ENCODE assay signal across 23 cellular contexts in the genomic region with DNA sequence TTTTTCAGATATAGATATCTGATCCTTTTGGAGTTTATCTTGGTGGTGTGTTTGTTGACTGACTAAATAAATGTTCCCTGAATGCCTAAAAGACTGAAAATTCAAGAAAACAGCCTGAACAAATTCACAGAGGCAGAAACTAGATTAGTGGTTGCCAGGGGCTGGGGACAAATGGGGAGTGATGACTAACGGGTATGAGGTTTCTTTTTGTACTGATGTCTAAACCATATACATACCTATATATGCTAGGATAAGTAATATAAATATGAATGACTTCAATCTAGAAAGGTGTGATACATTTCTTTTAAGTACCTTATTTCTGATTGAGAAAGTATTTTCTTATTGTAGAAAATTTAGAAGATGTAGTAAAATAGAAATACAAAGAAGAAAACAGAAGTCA.
A peak's percentile ranks its signal among the peaks of the same experiment; 100 is the strongest.
DNase-seq lines count a peak whose midpoint lies in the region; ATAC-seq and TF ChIP-seq lines count a peak whose summit lies in the region.
"Had no signal": no experiment of that assay in that cellular context is flagged by ENCODE, and none has a peak within 500 bp of the region (broad histone marks: within the 10 kb centered on the region; RNA-seq: fewer than 3 reads in every experiment).

No MANE protein-coding gene starts in this region.

- H3K9me3 Mint-ChIP-seq in activated CD4-positive, alpha-beta T cell treated with anti-CD3 and anti-CD28 coated beads, Interleukin-2, amount 10 ng/mL, durations not matched to agents 24 days and 14 days = no peaks in the 10 kb centered on the region
- H3K9me3 Mint-ChIP-seq in activated naive CD4-positive, alpha-beta T cell treated with anti-CD3 and anti-CD28 coated beads, Interleukin-2, amount 50 U/mL, for 72 hours = no peaks in the 10 kb centered on the region
- no peaks in the 10 kb centered on the region for H3K9me3 Mint-ChIP-seq in activated naive CD4-positive, alpha-beta T cell treated with anti-CD3 and anti-CD28 coated beads for 36 hours
- H3K9me3 Mint-ChIP-seq in CD4-positive, alpha-beta memory T cell = peaks cover 0 to 3% (median 0%) of the 10 kb centered on the region in 8 donors
- H3K9me3 Mint-ChIP-seq in stimulated activated effector memory CD8-positive, alpha-beta T cell treated with anti-CD3 and anti-CD28 coated beads, Interleukin-12 subunit alpha, Interleukin-12 subunit beta, amount 100 ng/mL, for 72 hours = no peaks in the 10 kb centered on the region

- H3K4me3 Mint-ChIP-seq in activated CD4-positive, alpha-beta T cell treated with anti-CD3 and anti-CD28 coated beads, Interleukin-2, amount 10 ng/mL, durations not matched to agents 24 days and 14 days = no peak overlapping the region
- H3K4me3 Mint-ChIP-seq in activated naive CD4-positive, alpha-beta T cell treated with anti-CD3 and anti-CD28 coated beads for 36 hours = no peak overlapping the region
- H3K4me3 Mint-ChIP-seq in CD4-positive, alpha-beta memory T cell = no peak overlapping the region
- no peak overlapping the region for H3K4me3 Mint-ChIP-seq in stimulated activated effector memory CD8-positive, alpha-beta T cell treated with anti-CD3 and anti-CD28 coated beads, Interleukin-12 subunit alpha, Interleukin-12 subunit beta, amount 100 ng/mL, for 72 hours

- peaks cover 9% of the 10 kb centered on the region for H3K4me1 Mint-ChIP-seq in activated CD4-positive, alpha-beta T cell treated with anti-CD3 and anti-CD28 coated beads, Interleukin-2, amount 10 ng/mL, durations not matched to agents 24 days and 14 days
- H3K4me1 Mint-ChIP-seq in activated naive CD4-positive, alpha-beta T cell treated with anti-CD3 and anti-CD28 coated beads for 36 hours (ENCODE audit: low read depth) = peaks cover 7% of the 10 kb centered on the region
- H3K4me1 Mint-ChIP-seq in CD4-positive, alpha-beta memory T cell = peaks cover 10 to 15% (median 12%) of the 10 kb centered on the region in 4 donors
- H3K4me1 Mint-ChIP-seq in stimulated activated effector memory CD8-positive, alpha-beta T cell treated with anti-CD3 and anti-CD28 coated beads, Interleukin-12 subunit alpha, Interleukin-12 subunit beta, amount 100 ng/mL, for 72 hours = peaks cover 8% of the 10 kb centered on the region

- CTCF ChIA-PET in activated naive CD4-positive, alpha-beta T cell treated with anti-CD3 and anti-CD28 coated beads for 36 hours (lab: Charles Lee) = no interaction called here
- CTCF ChIA-PET in CD4-positive, alpha-beta memory T cell (lab: Charles Lee; ENCODE audit: partially characterized antibody) = interaction anchor here (2.6 kb wide), 1 partner anchor 10 kb away, joined by 9 read pairs; no protein-coding TSS in a partner anchor

- peak; percentile 31 to 78 for ATAC-seq in activated naive CD4-positive, alpha-beta T cell treated with anti-CD3 and anti-CD28 coated beads, Interleukin-2, amount 50 U/mL, for 72 hours
- no peak for ATAC-seq in stimulated activated effector memory CD8-positive, alpha-beta T cell treated with anti-CD3 and anti-CD28 coated beads, Interleukin-12 subunit alpha, Interleukin-12 subunit beta, amount 100 ng/mL, for 72 hours

- H3K36me3 ChIP-seq in CD4-positive, alpha-beta memory T cell (ENCODE audit: insufficient read depth, low read length) = peaks cover 35% of the 10 kb centered on the region

- H3K27ac ChIP-seq in CD4-positive, alpha-beta memory T cell (ENCODE audit: low read depth, low read length) = no peak overlapping the region
- no peak overlapping the region for H3K27ac ChIP-seq in coronary artery
- H3K27ac ChIP-seq: GM23248 had no signal

- POLR2A ChIA-PET in CD4-positive, alpha-beta memory T cell (lab: Charles Lee; ENCODE audit: partially characterized antibody) = no interaction called here

- peaks cover 49% of the 10 kb centered on the region for H3K36me3 Mint-ChIP-seq in activated CD4-positive, alpha-beta T cell treated with anti-CD3 and anti-CD28 coated beads, Interleukin-2, amount 10 ng/mL, durations not matched to agents 24 days and 14 days (ENCODE audit: low read depth)
- peaks cover 6 to 12% of the 10 kb centered on the region in 2 donors for H3K36me3 Mint-ChIP-seq in activated naive CD4-positive, alpha-beta T cell treated with anti-CD3 and anti-CD28 coated beads, Interleukin-2, amount 50 U/mL, for 72 hours
- H3K36me3 Mint-ChIP-seq in activated naive CD4-positive, alpha-beta T cell treated with anti-CD3 and anti-CD28 coated beads for 36 hours (ENCODE audit: low read depth) = peaks cover 24% of the 10 kb centered on the region
- H3K36me3 Mint-ChIP-seq in CD4-positive, alpha-beta memory T cell = peaks cover 46 to 80% of the 10 kb centered on the region in 2 donors
- H3K36me3 Mint-ChIP-seq in stimulated activated effector memory CD8-positive, alpha-beta T cell treated with anti-CD3 and anti-CD28 coated beads, Interleukin-12 subunit alpha, Interleukin-12 subunit beta, amount 100 ng/mL, for 72 hours = peaks cover 100% of the 10 kb centered on the region

- H3K4me1 ChIP-seq in CD4-positive, alpha-beta memory T cell (ENCODE audit: insufficient read depth, low read length) = no peaks in the 10 kb centered on the region

- no peak overlapping the region for H3K27ac Mint-ChIP-seq in activated CD4-positive, alpha-beta T cell treated with anti-CD3 and anti-CD28 coated beads, Interleukin-2, amount 10 ng/mL, durations not matched to agents 24 days and 14 days
- H3K27ac Mint-ChIP-seq in activated naive CD4-positive, alpha-beta T cell treated with anti-CD3 and anti-CD28 coated beads, Interleukin-2, amount 50 U/mL, for 72 hours = no peak overlapping the region
- no peak overlapping the region for H3K27ac Mint-ChIP-seq in activated naive CD4-positive, alpha-beta T cell treated with anti-CD3 and anti-CD28 coated beads for 36 hours
- H3K27ac Mint-ChIP-seq in CD4-positive, alpha-beta memory T cell = peak overlapping the region in 4 of 7 donors; percentile 3 to 74 (median 32)
- H3K27ac Mint-ChIP-seq in stimulated activated effector memory CD8-positive, alpha-beta T cell treated with anti-CD3 and anti-CD28 coated beads, Interleukin-12 subunit alpha, Interleukin-12 subunit beta, amount 100 ng/mL, for 72 hours = peak overlapping the region; percentile 43

- H3K4me3 ChIP-seq in CD4-positive, alpha-beta memory T cell (ENCODE audit: low read length in 2 of 2) = no peak overlapping the region
- no peak overlapping the region for H3K4me3 ChIP-seq in coronary artery
- H3K4me3 ChIP-seq: GM23248 had no signal

- DNase-seq in activated CD4-positive, alpha-beta T cell treated with anti-CD3 and anti-CD28 coated beads, Interleukin-2, amount 10 ng/mL, durations not matched to agents 24 days and 14 days = peak; percentile 28
- DNase-seq in activated CD4-positive, alpha-beta T cell treated with anti-CD3 and anti-CD28 coated beads for 1 hour = no peak
- DNase-seq in activated naive CD4-positive, alpha-beta T cell treated with anti-CD3 and anti-CD28 coated beads, Interleukin-2, amount 50 U/mL, for 72 hours (ENCODE audit: low spot score in 2 of 2) = no peak
- no peak for DNase-seq in activated naive CD4-positive, alpha-beta T cell treated with anti-CD3 and anti-CD28 coated beads for 36 hours
- DNase-seq in CD4-positive, alpha-beta memory T cell = no peak
- DNase-seq in stimulated activated effector memory CD8-positive, alpha-beta T cell treated with anti-CD3 and anti-CD28 coated beads, Interleukin-12 subunit alpha, Interleukin-12 subunit beta, amount 100 ng/mL, for 72 hours (ENCODE audit: low spot score in 2 of 2) = no peak
- DNase-seq in coronary artery (ENCODE audit: low spot score) = no peak
- DNase-seq: 8988T, ACHN, COR-L47, DMS53, GM23248, H7, NCI-H1048, NCI-H1417 treated with DMSO at 0.1 percent for 48 hours, NCI-H1694 treated with DMSO at 0.1 percent for 48 hours, NCI-H2081 treated with DMSO at 0.1 percent for 48 hours, NCI-H2171, NCI-H226, NCI-H510A, NCI-H69, Right ventricle myocardium superior, RPMI8226 had no signal

- intact Hi-C loops in activated CD4-positive, alpha-beta T cell treated with anti-CD3 and anti-CD28 coated beads, Interleukin-2, amount 10 ng/mL, durations not matched to agents 24 days and 14 days (cut with micrococcal nuclease) = no loop called here
- intact Hi-C loops in activated naive CD4-positive, alpha-beta T cell treated with anti-CD3 and anti-CD28 coated beads for 36 hours (cut with micrococcal nuclease) = no loop called here
- intact Hi-C loops in CD4-positive, alpha-beta memory T cell (cut with micrococcal nuclease) = no loop called here

- no peaks in the 10 kb centered on the region for H3K27me3 ChIP-seq in CD4-positive, alpha-beta memory T cell (ENCODE audit: insufficient read depth, low read length)

- no peaks in the 10 kb centered on the region for H3K9me3 ChIP-seq in CD4-positive, alpha-beta memory T cell (ENCODE audit: control insufficient read depth in 1 of 2, low read length in 2 of 2)

- no peak for TF ChIP-seq CTCF in coronary artery (IDR thresholded peaks at IDR 0.05)

- H3K27me3 Mint-ChIP-seq in activated CD4-positive, alpha-beta T cell treated with anti-CD3 and anti-CD28 coated beads, Interleukin-2, amount 10 ng/mL, durations not matched to agents 24 days and 14 days = no peaks in the 10 kb centered on the region
- no peaks in the 10 kb centered on the region for H3K27me3 Mint-ChIP-seq in activated naive CD4-positive, alpha-beta T cell treated with anti-CD3 and anti-CD28 coated beads for 36 hours (ENCODE audit: low read depth)
- no peaks in the 10 kb centered on the region for H3K27me3 Mint-ChIP-seq in CD4-positive, alpha-beta memory T cell

Comparison
In these comparisons a context has a peak if more than half of its experiments do, and no peak if none do; other contexts are left out.
1. H3K27ac Mint-ChIP-seq: peak in CD4-positive, alpha-beta memory T cell (4 of 7) and stimulated activated effector memory CD8-positive, alpha-beta T cell treated with anti-CD3 and anti-CD28 coated beads, Interleukin-12 subunit alpha, Interleukin-12 subunit beta, amount 100 ng/mL, for 72 hours (single experiment); none in activated CD4-positive, alpha-beta T cell treated with anti-CD3 and anti-CD28 coated beads, Interleukin-2, amount 10 ng/mL, durations not matched to agents 24 days and 14 days (single experiment), activated naive CD4-positive, alpha-beta T cell treated with anti-CD3 and anti-CD28 coated beads, Interleukin-2, amount 50 U/mL, for 72 hours (0 of 2) and activated naive CD4-positive, alpha-beta T cell treated with anti-CD3 and anti-CD28 coated beads for 36 hours (single experiment).